In the genomic region with DNA sequence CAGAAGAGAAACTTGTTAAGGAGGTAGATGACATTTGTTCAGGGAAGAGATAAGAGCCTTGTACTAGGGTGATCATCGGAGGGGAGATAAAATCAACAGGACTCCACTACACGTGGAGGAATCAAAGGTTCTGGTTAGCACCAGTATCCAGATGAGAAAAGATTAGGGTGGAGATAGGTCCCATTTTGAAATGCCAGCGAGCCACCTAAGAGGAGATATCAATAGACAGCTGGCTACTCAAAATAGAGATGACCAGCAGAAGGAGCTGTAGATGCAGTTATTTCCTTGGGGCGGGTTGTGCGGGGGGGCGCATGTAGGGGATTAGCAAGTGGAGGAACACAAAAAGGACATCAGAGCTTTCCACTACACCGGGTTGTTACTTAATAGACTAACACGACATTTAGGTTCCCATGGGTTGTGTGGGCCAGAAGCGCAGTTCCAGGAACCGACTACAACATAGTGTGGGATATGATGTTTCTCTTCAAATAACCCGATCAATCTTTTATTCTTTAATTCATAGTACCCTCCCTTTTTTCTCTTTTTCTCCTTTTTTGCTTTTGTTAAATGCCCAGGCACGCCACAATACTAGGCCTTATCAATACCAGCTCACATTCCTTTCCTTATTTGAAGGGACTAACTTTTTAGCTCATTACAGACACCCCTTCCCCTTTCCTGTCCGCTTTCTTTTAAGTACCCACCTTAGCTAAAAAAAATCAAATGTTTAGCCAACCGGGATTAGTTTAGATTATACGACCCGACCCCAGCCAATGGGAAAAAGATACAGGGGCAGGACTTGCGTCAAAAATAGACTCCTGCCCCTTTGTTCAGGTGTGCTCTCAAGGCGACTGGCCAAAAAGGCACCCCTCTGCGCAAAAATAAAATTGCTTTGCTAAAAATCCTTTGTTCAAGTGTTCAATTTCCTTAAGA, we compare ENCODE assay signal across 8 cellular contexts. TPM values are rescaled to one million over a fixed set of nuclear protein-coding genes. Genes with fewer than 3 reads are reported as not detected.
DNase-seq lines count a peak whose midpoint lies in the region; ATAC-seq, FAIRE-seq and TF ChIP-seq lines count a peak whose summit lies in the region.

No MANE protein-coding gene starts in this region.

- H3K4me1 Mint-ChIP-seq in CD4-positive, CD25-positive, alpha-beta regulatory T cell: peaks cover 13 to 46% (median 35%) of the 10 kb centered on the region in 4 donors
- H3K4me1 Mint-ChIP-seq in stimulated activated naive CD8-positive, alpha-beta T cell treated with anti-CD3 and anti-CD28 coated beads, Interleukin-15, amount 100 ng/mL, for 72 hours: peaks cover 31% of the 10 kb centered on the region

- H3K79me2 ChIP-seq in PC-9 (ENCODE audit: low read depth): peaks cover 29% of the 10 kb centered on the region

- no peaks in the 10 kb centered on the region for H4K20me1 ChIP-seq in PC-9 (ENCODE audit: insufficient read depth)

- H3K9me3 Mint-ChIP-seq in CD4-positive, CD25-positive, alpha-beta regulatory T cell: no peaks in the 10 kb centered on the region
- no peaks in the 10 kb centered on the region for H3K9me3 Mint-ChIP-seq in stimulated activated naive CD8-positive, alpha-beta T cell treated with anti-CD3 and anti-CD28 coated beads, Interleukin-15, amount 100 ng/mL, for 72 hours

- BruUV-seq in PC-9 (replicated peaks; lab: Mats Ljungman, UMichigan): no TSS peak

- H3K36me3 Mint-ChIP-seq in CD4-positive, CD25-positive, alpha-beta regulatory T cell: no peaks in the 10 kb centered on the region

- peak overlapping the region; percentile 98 for H3K4me2 ChIP-seq in PC-9

- H3K27ac Mint-ChIP-seq in CD4-positive, CD25-positive, alpha-beta regulatory T cell: peak overlapping the region; percentile 94 to 99 (median 99)
- peak overlapping the region; percentile 98 for H3K27ac Mint-ChIP-seq in stimulated activated naive CD8-positive, alpha-beta T cell treated with anti-CD3 and anti-CD28 coated beads, Interleukin-15, amount 100 ng/mL, for 72 hours

- peaks cover 31% of the 10 kb centered on the region for H3F3A ChIP-seq in PC-9 (ENCODE audit: insufficient read depth, low read depth)

- ATAC-seq in CD4-positive, CD25-positive, alpha-beta regulatory T cell (ENCODE audit: low read depth in 2 of 2): no peak
- ATAC-seq in GM18870 (IDR thresholded peaks at IDR 0.05; ENCODE audit: unreplicated experiment) (peak; percentile 5), HG03280 (IDR thresholded peaks at IDR 0.05; ENCODE audit: unreplicated experiment) (peak; percentile 3)
- ATAC-seq in stimulated activated naive CD8-positive, alpha-beta T cell treated with anti-CD3 and anti-CD28 coated beads, Interleukin-15, amount 100 ng/mL, for 72 hours: peak; percentile 26

- H3K27me3 ChIP-seq in CD4-positive, CD25-positive, alpha-beta regulatory T cell (ENCODE audit: control insufficient read depth, insufficient read depth, low read length): no peaks in the 10 kb centered on the region
- H3K27me3 ChIP-seq in PC-9 (ENCODE audit: insufficient read depth, low read depth) (no peaks in the 10 kb centered on the region), bronchial epithelial cell (ENCODE audit: control insufficient read depth, insufficient read depth, low read length) (no peaks in the 10 kb centered on the region), kidney epithelial cell (ENCODE audit: control insufficient read depth, insufficient read depth, low read length) (no peaks in the 10 kb centered on the region)

- no peak for FAIRE-seq in bronchial epithelial cell (lab: Jason Lieb, UNC)

- CTCF ChIA-PET in PC-9 (lab: Charles Lee): no interaction called here

- H3K9me2 ChIP-seq in PC-9 (ENCODE audit: insufficient read depth): no peaks in the 10 kb centered on the region

- H2AFZ ChIP-seq in PC-9: peak overlapping the region; percentile 94

- peak overlapping the region; percentile 67 for H3K4me3 ChIP-seq in CD4-positive, CD25-positive, alpha-beta regulatory T cell (ENCODE audit: low read depth, low read length)
- peak overlapping the region; percentile 93 for H3K4me3 ChIP-seq in PC-9
- H3K4me3 ChIP-seq in bronchial epithelial cell (ENCODE audit: low read depth, low read length): peak overlapping the region; percentile 22
- peak overlapping the region; percentile 80 for H3K4me3 ChIP-seq in kidney epithelial cell (ENCODE audit: low read depth, low read length)

- peak overlapping the region; percentile 98 for H3K27ac ChIP-seq in CD4-positive, CD25-positive, alpha-beta regulatory T cell (ENCODE audit: insufficient read depth, low read length, poor library complexity, severe bottlenecking)
- peak overlapping the region; percentile 97 for H3K27ac ChIP-seq in PC-9

- no peaks in the 10 kb centered on the region for H3K36me3 ChIP-seq in CD4-positive, CD25-positive, alpha-beta regulatory T cell (ENCODE audit: control insufficient read depth, insufficient read depth, low read length)
- H3K36me3 ChIP-seq in PC-9 (ENCODE audit: low read depth) (no peaks in the 10 kb centered on the region), bronchial epithelial cell (ENCODE audit: control insufficient read depth, insufficient read depth, low read length) (no peaks in the 10 kb centered on the region), kidney epithelial cell (ENCODE audit: control insufficient read depth, insufficient read depth, low read length) (no peaks in the 10 kb centered on the region)

- intact Hi-C loops in PC-9 (cut with micrococcal nuclease; ENCODE audit: unreplicated experiment): loop anchor here (2.0 kb wide), 1 partner anchor 16 kb away; a partner anchor contains a TSS

- peaks cover 10% of the 10 kb centered on the region for H3K27me3 Mint-ChIP-seq in CD4-positive, CD25-positive, alpha-beta regulatory T cell
- H3K27me3 Mint-ChIP-seq in stimulated activated naive CD8-positive, alpha-beta T cell treated with anti-CD3 and anti-CD28 coated beads, Interleukin-15, amount 100 ng/mL, for 72 hours: no peaks in the 10 kb centered on the region

- POLR2A ChIA-PET in PC-9 (lab: Charles Lee; ENCODE audit: unreplicated experiment): interaction anchor here (0.6 to 0.7 kb wide), 5 partner anchors 12 to 480 kb away, joined by 3 to 8 read pairs (median 5); no protein-coding TSS in a partner anchor

- peak overlapping the region; percentile 97 to 99 (median 98) for H3K4me3 Mint-ChIP-seq in CD4-positive, CD25-positive, alpha-beta regulatory T cell
- peak overlapping the region; percentile 87 to 95 for H3K4me3 Mint-ChIP-seq in stimulated activated naive CD8-positive, alpha-beta T cell treated with anti-CD3 and anti-CD28 coated beads, Interleukin-15, amount 100 ng/mL, for 72 hours

- TF ChIP-seq CTCF in PC-9 (conservative IDR thresholded peaks at IDR 0.05) (no peak), bronchial epithelial cell (IDR thresholded peaks at IDR 0.05; ENCODE audit: insufficient read depth, low read length, severe bottlenecking) (peak; percentile 4), kidney epithelial cell (IDR thresholded peaks at IDR 0.05; ENCODE audit: insufficient read depth, low read length, poor library complexity, severe bottlenecking) (peak; percentile 43)

- H3K9me3 ChIP-seq in CD4-positive, CD25-positive, alpha-beta regulatory T cell (ENCODE audit: control insufficient read depth in 2 of 2, low read length in 2 of 2): no peaks in the 10 kb centered on the region
- H3K9me3 ChIP-seq in PC-9 (ENCODE audit: insufficient read depth, low read depth): no peaks in the 10 kb centered on the region

- peaks cover 40% of the 10 kb centered on the region for H3K4me1 ChIP-seq in CD4-positive, CD25-positive, alpha-beta regulatory T cell (ENCODE audit: control insufficient read depth, insufficient read depth, low read length, poor library complexity, severe bottlenecking)
- peaks cover 26% of the 10 kb centered on the region for H3K4me1 ChIP-seq in PC-9 (replicated peaks; ENCODE audit: insufficient read depth)

- DNase-seq in CD4-positive, CD25-positive, alpha-beta regulatory T cell: peak in 1 of 3 donors; percentile 37
- no peak for DNase-seq in PC-9
- no peak for DNase-seq in bronchial epithelial cell (ENCODE audit: low read depth)
- DNase-seq in kidney epithelial cell (ENCODE audit: low read depth): no peak
- peak; percentile 15 to 40 for DNase-seq in stimulated activated naive CD8-positive, alpha-beta T cell treated with anti-CD3 and anti-CD28 coated beads, Interleukin-15, amount 100 ng/mL, for 72 hours
- DNase-seq in NCI-H1436 (lab: John Stamatoyannopoulos, UW): no peak

RNA-seq across cellular contexts. Expression of a gene that starts 2.0 kb away (rescaled TPM):
- total RNA-seq in CD4-positive, CD25-positive, alpha-beta regulatory T cell: 3.0 TPM
- polyA plus RNA-seq in CD4-positive, CD25-positive, alpha-beta regulatory T cell: 1 to 10 TPM; 2.1 to 6.8 (median 2.8) TPM
- total RNA-seq in PC-9 (2021) (21.7 and 35.7 TPM in 2 replicates), bronchial epithelial cell (1.1 and 1.3 TPM in 2 replicates), kidney epithelial cell (4.5 and 5.7 TPM in 2 replicates)

RNA-seq across cellular contexts. Expression of a gene that starts 17.0 kb away (rescaled TPM):
- total RNA-seq in CD4-positive, CD25-positive, alpha-beta regulatory T cell: 38.1 TPM
- 10 to 100 TPM; 17.0 to 29.9 (median 25.6) TPM for polyA plus RNA-seq in CD4-positive, CD25-positive, alpha-beta regulatory T cell
- total RNA-seq in PC-9 (2021) (26.5 and 41.2 TPM in 2 replicates), bronchial epithelial cell (15.3 and 23.3 TPM in 2 replicates), kidney epithelial cell (25.7 and 28.5 TPM in 2 replicates)

Comparison
In these comparisons a context has a peak if more than half of its experiments do, and no peak if none do; other contexts are left out.
1. ATAC-seq: peak in GM18870 (single experiment), HG03280 (single experiment) and stimulated activated naive CD8-positive, alpha-beta T cell treated with anti-CD3 and anti-CD28 coated beads, Interleukin-15, amount 100 ng/mL, for 72 hours (single experiment); none in CD4-positive, CD25-positive, alpha-beta regulatory T cell (0 of 2).
2. DNase-seq: peak in stimulated activated naive CD8-positive, alpha-beta T cell treated with anti-CD3 and anti-CD28 coated beads, Interleukin-15, amount 100 ng/mL, for 72 hours (2 of 2); none in PC-9 (0 of 2), bronchial epithelial cell (single experiment), kidney epithelial cell (single experiment) and NCI-H1436 (single experiment).
3. H3K4me3 ChIP-seq: peak in every context shown above with its lines; median percentile 93 in PC-9; 80 in kidney epithelial cell; 67 in CD4-positive, CD25-positive, alpha-beta regulatory T cell; 22 in bronchial epithelial cell.